Comparison of ENCODE assay signal across 17 cellular contexts in genomic region chr1:233796146-233796798, GRCh38.
"Had no signal": no experiment of that assay in that cellular context is flagged by ENCODE, and none has a peak within 500 bp of the region (broad histone marks: within the 10 kb centered on the region; RNA-seq: fewer than 3 reads in every experiment).

No MANE protein-coding gene starts in this region.

- H3K36me3 ChIP-seq: esophagus squamous epithelium, prostate gland had no signal

- H3K4me3 ChIP-seq: esophagus squamous epithelium, prostate gland had no signal

- ATAC-seq: activated naive CD4-positive, alpha-beta T cell treated with anti-CD3 and anti-CD28 coated beads, Interleukin-2, amount 50 U/mL, for 72 hours; left colon; naive thymus-derived CD8-positive, alpha-beta T cell; sciatic nerve; T-helper 17 cell had no signal

- H3K4me1 ChIP-seq: esophagus squamous epithelium, prostate gland had no signal

- H3K27ac ChIP-seq: esophagus squamous epithelium, prostate gland had no signal

- DNase-seq: activated B cell treated with CpG ODN at 0.5 μM for 24 hours; activated CD4-positive, alpha-beta T cell treated with anti-CD3 and anti-CD28 coated beads, Interleukin-2, amount 10 ng/mL, durations not matched to agents 24 days and 14 days; amniotic stem cell; cerebellar nuclear complex; esophagus squamous epithelium; foreskin fibroblast; immature natural killer cell; left colon; mammary epithelial cell; naive thymus-derived CD8-positive, alpha-beta T cell; nucleus accumbens; stimulated activated CD4-positive, alpha-beta T cell treated with anti-CD3 and anti-CD28 coated beads, Interleukin-2, amount 100 ng/mL, for 24 hours; stimulated activated naive CD4-positive, alpha-beta T cell; T-helper 17 cell had no signal

- H3K9me3 ChIP-seq: esophagus squamous epithelium, prostate gland had no signal
